In the genomic region with DNA sequence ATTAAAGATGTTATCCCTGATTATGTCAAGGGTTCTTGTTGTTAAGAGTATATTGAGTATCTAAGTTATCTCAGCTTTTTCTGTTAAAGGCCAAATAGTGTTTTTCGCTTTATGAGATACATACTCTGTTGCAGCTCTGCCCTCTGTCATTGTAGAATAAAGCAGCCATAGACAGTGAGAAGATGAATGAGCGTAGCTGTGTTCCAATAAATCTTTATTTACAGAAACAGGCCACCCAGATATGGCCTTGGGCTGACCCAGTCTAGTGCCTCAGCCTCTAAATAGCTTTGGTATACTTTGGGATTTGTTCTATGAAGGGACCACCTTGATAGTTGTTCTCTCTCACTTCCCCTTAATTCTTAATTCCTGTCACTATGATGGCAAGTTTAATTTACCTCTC, we compare ENCODE assay signal across 29 cellular contexts.
"Had no signal": no experiment of that assay in that cellular context is flagged by ENCODE, and none has a peak within 500 bp of the region (broad histone marks: within the 10 kb centered on the region; RNA-seq: fewer than 3 reads in every experiment).

No MANE protein-coding gene starts in this region.

- FAIRE-seq: islet of Langerhans had no signal

- H3K27me3 ChIP-seq: esophagus squamous epithelium, heart right ventricle, left lung, neural progenitor cell, right atrium auricular region, sigmoid colon, stomach, testis, tibial artery had no signal

- H3K9me3 Mint-ChIP-seq: dendritic cell treated with granulocyte-macrophage colony-stimulating factor and Interleukin-4, amounts not matched to agents 40 ng/mL and 50 ng/mL, for 4 days; mesothelial cell of epicardium; naive B cell; nephron; neural progenitor cell; stimulated activated effector memory CD8-positive, alpha-beta T cell treated with anti-CD3 and anti-CD28 coated beads, Interleukin-12 subunit alpha, Interleukin-12 subunit beta, amount 100 ng/mL, for 72 hours; type B pancreatic cell had no signal

- H2AFZ ChIP-seq: neural progenitor cell had no signal

- H3K4me2 ChIP-seq: neural progenitor cell had no signal

- H3K9me3 ChIP-seq: esophagus squamous epithelium, heart right ventricle, left lung, mucosa of descending colon, prostate gland, right atrium auricular region, sigmoid colon, stomach, testis, tibial artery had no signal

- H3K4me3 Mint-ChIP-seq: dendritic cell treated with granulocyte-macrophage colony-stimulating factor and Interleukin-4, amounts not matched to agents 40 ng/mL and 50 ng/mL, for 4 days; mesothelial cell of epicardium; naive B cell; nephron; neural progenitor cell; stimulated activated effector memory CD8-positive, alpha-beta T cell treated with anti-CD3 and anti-CD28 coated beads, Interleukin-12 subunit alpha, Interleukin-12 subunit beta, amount 100 ng/mL, for 72 hours; type B pancreatic cell had no signal

- H3K4me1 ChIP-seq: esophagus squamous epithelium, left lung, neural progenitor cell, prostate gland, right atrium auricular region, tibial artery had no signal

- H3K27me3 Mint-ChIP-seq: dendritic cell treated with granulocyte-macrophage colony-stimulating factor and Interleukin-4, amounts not matched to agents 40 ng/mL and 50 ng/mL, for 4 days; naive B cell; type B pancreatic cell had no signal

- H3K27ac ChIP-seq: esophagus squamous epithelium, left lung, neural progenitor cell, prostate gland, right atrium auricular region, sigmoid colon, stomach, testis, tibial artery had no signal

- H3K4me1 Mint-ChIP-seq: naive B cell, nephron, neural progenitor cell had no signal

- ATAC-seq: heart right ventricle; left cardiac atrium; left lung; mucosa of descending colon; stimulated activated effector memory CD8-positive, alpha-beta T cell treated with anti-CD3 and anti-CD28 coated beads, Interleukin-12 subunit alpha, Interleukin-12 subunit beta, amount 100 ng/mL, for 72 hours had no signal

- H3K4me3 ChIP-seq: esophagus squamous epithelium, heart right ventricle, left lung, mucosa of descending colon, neural progenitor cell, prostate gland, right atrium auricular region, sigmoid colon, stomach, testis, tibial artery had no signal

- DNase-seq: effector CD8-positive, alpha-beta T cell; erythroblast; esophagus squamous epithelium; foreskin melanocyte; glutamatergic neuron; heart right ventricle; hippocampal formation; left cardiac atrium; left lung; mesenchymal stem cell; mucosa of descending colon; naive B cell; sigmoid colon; stimulated activated CD4-positive, alpha-beta T cell treated with anti-CD3 and anti-CD28 coated beads, Interleukin-2, amount 100 ng/mL, for 24 hours; stimulated activated CD4-positive, alpha-beta T cell treated with anti-CD3 and anti-CD28 coated beads, Interleukin-4, amount 100 ng/mL, for 24 hours; stimulated activated naive CD4-positive, alpha-beta T cell treated with Interleukin-2 at 50 U/mL for 16 hours; stomach; substantia nigra; testis; tibial artery had no signal

- H3K27ac Mint-ChIP-seq: dendritic cell treated with granulocyte-macrophage colony-stimulating factor and Interleukin-4, amounts not matched to agents 40 ng/mL and 50 ng/mL, for 4 days; mesothelial cell of epicardium; naive B cell; nephron; neural progenitor cell; stimulated activated effector memory CD8-positive, alpha-beta T cell treated with anti-CD3 and anti-CD28 coated beads, Interleukin-12 subunit alpha, Interleukin-12 subunit beta, amount 100 ng/mL, for 72 hours; type B pancreatic cell had no signal
